In the genomic region with DNA sequence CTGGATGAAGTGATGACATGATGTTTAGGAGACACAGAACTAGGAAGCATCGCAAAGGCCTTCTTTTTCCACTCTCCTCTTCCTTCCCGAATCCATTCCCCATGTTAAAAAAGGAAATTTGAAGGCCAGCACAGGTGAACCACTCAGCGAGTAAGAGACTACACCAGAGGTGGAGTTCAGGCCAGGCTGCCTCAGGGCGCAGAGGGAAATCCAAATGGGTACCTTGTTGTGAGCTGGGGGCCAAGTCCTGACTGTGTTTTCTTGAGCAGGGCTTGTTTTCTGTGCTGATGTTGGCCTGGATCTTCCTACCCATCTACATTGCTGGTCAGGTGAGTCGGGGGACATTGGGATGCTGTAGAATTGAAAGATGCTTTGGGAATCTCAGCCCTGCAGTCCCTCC, we compare ENCODE assay signal across 31 cellular contexts. TPM values are rescaled to one million over a fixed set of nuclear protein-coding genes. Genes with fewer than 3 reads are reported as not detected.
A peak's percentile ranks its signal among the peaks of the same experiment; 100 is the strongest.
DNase-seq lines count a peak whose midpoint lies in the region; ATAC-seq, FAIRE-seq and TF ChIP-seq lines count a peak whose summit lies in the region.
"Had no signal": no experiment of that assay in that cellular context is flagged by ENCODE, and none has a peak within 500 bp of the region (broad histone marks: within the 10 kb centered on the region; RNA-seq: fewer than 3 reads in every experiment).

No MANE protein-coding gene starts in this region.

- no peak for DNase-seq in HepG2 (ENCODE audit: low spot score)
- DNase-seq in right lobe of liver, result no peak
- DNase-seq in mesenteric fat pad (ENCODE audit: low spot score), result peak; percentile 45
- peak; percentile 2 for DNase-seq in sigmoid colon
- no peak for DNase-seq in heart left ventricle
- DNase-seq in amniotic stem cell (lab: John Stamatoyannopoulos, UW), result no peak
- DNase-seq: 8988T; ACHN; BE2C; C1 segment of cervical spinal cord; CD4-positive, alpha-beta memory T cell; CD4-positive, CD25-positive, alpha-beta regulatory T cell; CD8-positive, alpha-beta memory T cell; COR-L47; DMS 273 treated with DMSO at 0.1 percent for 48 hours; DMS153; DMS53; DMS79; DND-41; EL; GDM1 had no signal

- H3K4me2 ChIP-seq in HepG2 (ENCODE audit: low read depth, low read length), result no peak overlapping the region
- H3K4me2 ChIP-seq: BLaER1 had no signal

- H3K4me3 ChIP-seq in HepG2 (replicated peaks in 1 of 3; ENCODE audit: insufficient read depth in 1 of 3, low read depth in 2 of 3, low read length in 3 of 3), result no peak overlapping the region
- no peak overlapping the region for H3K4me3 ChIP-seq in right lobe of liver
- H3K4me3 ChIP-seq in sigmoid colon, result no peak overlapping the region
- no peak overlapping the region for H3K4me3 ChIP-seq in heart left ventricle
- H3K4me3 ChIP-seq: BLaER1, GM12878 had no signal

- no peak overlapping the region for H3K9ac ChIP-seq in HepG2 (ENCODE audit: insufficient read depth, low read depth, low read length)
- H3K9ac ChIP-seq: BLaER1 had no signal

- TF ChIP-seq RAD21 in HepG2 (CRISPR knock-in tag; IDR thresholded peaks at IDR 0.05), result no peak

- H2AFZ ChIP-seq in HepG2 (ENCODE audit: low read length), result no peak overlapping the region

- H3K27me3 ChIP-seq in HepG2 (ENCODE audit: control insufficient read depth in 1 of 2, insufficient read depth in 2 of 2, low read length in 2 of 2) (no peaks in the 10 kb centered on the region), right lobe of liver (no peaks in the 10 kb centered on the region), sigmoid colon (no peaks in the 10 kb centered on the region), heart left ventricle (no peaks in the 10 kb centered on the region)
- H3K27me3 ChIP-seq: BE2C, BLaER1 had no signal

- intact Hi-C loops in HepG2 (cut with micrococcal nuclease; ENCODE audit: unreplicated experiment) (no loop called here), right lobe of liver (cut with DNase I) (no loop called here), sigmoid colon (cut with DNase I) (no loop called here), heart left ventricle (cut with DNase I) (no loop called here)

- in situ Hi-C loops in HepG2 (cut with HindIII; ENCODE audit: extremely low pct_ligation_motif_present, low pct_unique_long_range_greater_than_20kb), result no loop called here

- 93% methylated on average over 5 of the region's 5 CpGs for WGBS in HepG2 (ENCODE audit: low lambda C conversion rate)
- 86% methylated on average over 3 of the region's 5 CpGs for whole genome bisulfite sequencing in right lobe of liver (ENCODE audit: insufficient coverage, low coverage, low lambda C conversion rate, missing lambda C conversion rate)
- WGBS in sigmoid colon, 2 donors, result 94% methylated on average over 5 of the region's 5 CpGs
- 86 to 93% (median 92%) methylated on average over 5 of the region's 5 CpGs for WGBS in heart left ventricle, 4 donors

- no peaks in the 10 kb centered on the region for H3K9me3 ChIP-seq in HepG2 (ENCODE audit: low read length)
- no peaks in the 10 kb centered on the region for H3K9me3 ChIP-seq in right lobe of liver
- H3K9me3 ChIP-seq in sigmoid colon, result no peaks in the 10 kb centered on the region
- peaks cover 0 to 3% (median 0%) of the 10 kb centered on the region in 12 donors for H3K9me3 ChIP-seq in heart left ventricle
- H3K9me3 ChIP-seq: BE2C, BLaER1 had no signal

- POLR2A ChIA-PET in HepG2 (lab: Yijun Ruan, JAX), result no interaction called here

- H3K36me3 ChIP-seq in HepG2 (replicated peaks in 1 of 2; ENCODE audit: control insufficient read depth in 1 of 2, insufficient read depth in 2 of 2, low read length in 2 of 2) (no peaks in the 10 kb centered on the region), right lobe of liver (no peaks in the 10 kb centered on the region), sigmoid colon (no peaks in the 10 kb centered on the region), heart left ventricle (no peaks in the 10 kb centered on the region)
- H3K36me3 ChIP-seq: BE2C, BLaER1 had no signal

- no peaks in the 10 kb centered on the region for H3K79me2 ChIP-seq in HepG2 (ENCODE audit: insufficient read depth, low read length)

- H3K27ac ChIP-seq in HepG2 (ENCODE audit: extremely low read length, insufficient read depth, low read length) (no peak overlapping the region), right lobe of liver (no peak overlapping the region), sigmoid colon (no peak overlapping the region), heart left ventricle (no peak overlapping the region)
- H3K27ac ChIP-seq: BLaER1 had no signal

- TF ChIP-seq POLR2A in HepG2 (IDR thresholded peaks at IDR 0.05; ENCODE audit: insufficient read depth in 1 of 2, low read depth in 2 of 2, low read length in 2 of 2), result no peak
- no peak for TF ChIP-seq POLR2A in right lobe of liver (IDR thresholded peaks at IDR 0.05)
- TF ChIP-seq POLR2A in sigmoid colon (IDR thresholded peaks at IDR 0.05), result no peak
- TF ChIP-seq POLR2A in heart left ventricle (IDR thresholded peaks at IDR 0.05), result no peak

- H3K4me1 ChIP-seq in HepG2 (ENCODE audit: insufficient read depth, low read length) (no peaks in the 10 kb centered on the region), right lobe of liver (no peaks in the 10 kb centered on the region), sigmoid colon (no peaks in the 10 kb centered on the region), heart left ventricle (no peaks in the 10 kb centered on the region)
- H3K4me1 ChIP-seq: BE2C, BLaER1 had no signal

- no TSS peak for BruUV-seq in HepG2 (replicated peaks; lab: Mats Ljungman, UMichigan)

- no peak for ATAC-seq in HepG2
- no peak for ATAC-seq in right lobe of liver
- no peak for ATAC-seq in heart left ventricle
- ATAC-seq: GM12878 had no signal

- no peak for FAIRE-seq in HepG2 (lab: Jason Lieb, UNC)
- FAIRE-seq: A204.1, GM12878, GM12892, GM19239 had no signal

- TF ChIP-seq CTCF in HepG2 (CRISPR knock-in tag; IDR thresholded peaks at IDR 0.05) (no peak), right lobe of liver (IDR thresholded peaks at IDR 0.05) (no peak), sigmoid colon (IDR thresholded peaks at IDR 0.05) (no peak), heart left ventricle (IDR thresholded peaks at IDR 0.05) (no peak)

- no peak for TF ChIP-seq EP300 in HepG2 (IDR thresholded peaks at IDR 0.05; ENCODE audit: low read depth in 2 of 2, low read length in 2 of 2)
- TF ChIP-seq EP300 in HepG2 (CRISPR knock-in tag; IDR thresholded peaks at IDR 0.05; ENCODE audit: borderline replicate concordance), result no peak
- no peak for TF ChIP-seq EP300 in sigmoid colon (IDR thresholded peaks at IDR 0.05)

- H4K20me1 ChIP-seq in HepG2 (ENCODE audit: insufficient read depth, low read length), result no peaks in the 10 kb centered on the region
- H4K20me1 ChIP-seq: BLaER1 had no signal

- CTCF ChIA-PET in HepG2 (lab: Yijun Ruan, JAX; ENCODE audit: low intra/inter-chr PET ratio, low total read pairs), result no interaction called here

TF ChIP-seq in HepG2, 621 proteins besides CTCF, POLR2A, EP300 and RAD21:
- TF ChIP-seq CREB1 (IDR thresholded peaks at IDR 0.05), result no peak
- TF ChIP-seq CREB1 (CRISPR knock-in tag; IDR thresholded peaks at IDR 0.05), result no peak
- peak; percentile 97 for TF ChIP-seq ZNF329 (CRISPR knock-in tag; IDR thresholded peaks at IDR 0.05; ENCODE audit: low read depth)

RNA-seq across cellular contexts. Expression of gene SLC5A11, which starts 26.1 kb away (rescaled TPM):
- total RNA-seq in HepG2 (2016; rRNA removed; fragmentation: Illumina TruSeq; extraction: Trizol) (1.7 and 3.3 TPM in 2 replicates), right lobe of liver (1 to 10 TPM in 4 of 6 experiments, under 1 TPM in 2; 0.43 to 1.6 (median 1.2) TPM), mesenteric fat pad (0.16 TPM), sigmoid colon (under 1 TPM in 1 of 4 donors, not detected in 3; 0.14 TPM), heart left ventricle (under 1 TPM in 1 of 9 donors, not detected in 8; 0.75 TPM)
- total RNA-seq in HepG2 (2016; cell fraction: cytosol; rRNA removed; fragmentation: Illumina TruSeq; extraction: Trizol; ENCODE audit: low read depth), result 0.44 and 1.0 TPM in 2 replicates
- 1.3 and 3.5 TPM in 2 replicates for total RNA-seq in HepG2 (2016; cell fraction: insoluble cytoplasmic fraction; rRNA removed; fragmentation: Illumina TruSeq; extraction: Trizol)
- 0.86 and 0.93 TPM in 2 replicates for total RNA-seq in HepG2 (2016; cell fraction: membrane; rRNA removed; fragmentation: Illumina TruSeq; extraction: Trizol)
- 4.1 and 5.6 TPM in 2 replicates for total RNA-seq in HepG2 (2016; cell fraction: nucleus; rRNA removed; fragmentation: Illumina TruSeq; extraction: Trizol)
- polyA plus RNA-seq in HepG2 (2011; rRNA removed) (1.2 and 1.7 TPM in 2 replicates), sigmoid colon (1 to 10 TPM in 1 of 3 donors, under 1 TPM in 1, not detected in 1; 0.19 to 1.2 TPM), heart left ventricle (not detected)
- polyA plus RNA-seq in HepG2 (2011; cell fraction: cytosol; rRNA removed), result 0.36 and 0.38 TPM in 2 replicates
- 4.5 and 4.8 TPM in 2 replicates for polyA plus RNA-seq in HepG2 (2011; cell fraction: nucleus; rRNA removed)
- polyA plus RNA-seq in HepG2 (2012), result 0.80 and 1.3 TPM in 2 replicates
- 0.45 and 0.52 TPM in 2 replicates for polyA plus RNA-seq in HepG2 (2016; cell fraction: cytosol; fragmentation: Illumina TruSeq; extraction: Trizol; ENCODE audit: low read depth)
- 1.1 and 1.2 TPM in 2 replicates for polyA plus RNA-seq in HepG2 (2016; cell fraction: insoluble cytoplasmic fraction; fragmentation: Illumina TruSeq; extraction: Trizol; ENCODE audit: low read depth)
- polyA plus RNA-seq in HepG2 (2016; cell fraction: membrane; fragmentation: Illumina TruSeq; extraction: Trizol; ENCODE audit: low read depth), result 1.1 and 1.3 TPM in 2 replicates
- 5.5 and 5.7 TPM in 2 replicates for polyA plus RNA-seq in HepG2 (2016; cell fraction: nucleus; fragmentation: Illumina TruSeq; extraction: Trizol; ENCODE audit: insufficient read depth, low read depth)
- polyA minus RNA-seq in HepG2 (2011; rRNA and poly(A)+ RNA removed; ENCODE audit: low replicate concordance), result 0.77 and 1.0 TPM in 2 replicates
- polyA minus RNA-seq in HepG2 (2011; cell fraction: cytosol; rRNA and poly(A)+ RNA removed), result 0.49 TPM in 1 of 2 replicates, not detected in the other
- polyA minus RNA-seq in HepG2 (2011; cell fraction: nucleus; rRNA and poly(A)+ RNA removed), result 2.5 and 3.5 TPM in 2 replicates
- total RNA-seq: A673; CD4-positive, CD25-positive, alpha-beta regulatory T cell; Daoy; G401; GM12878 had no signal
- polyA plus RNA-seq: AG04450; CD14-positive monocyte; CD4-positive, alpha-beta memory T cell; CD4-positive, CD25-positive, alpha-beta regulatory T cell; CD8-positive, alpha-beta memory T cell had no signal

Comparison
In these comparisons a context has a peak if more than half of its experiments do, and no peak if none do; other contexts are left out.
1. DNase-seq: peak in mesenteric fat pad (single experiment) and sigmoid colon (single experiment); none in HepG2 (single experiment), right lobe of liver (0 of 3), heart left ventricle (0 of 5) and amniotic stem cell (single experiment).